In the genomic region with DNA sequence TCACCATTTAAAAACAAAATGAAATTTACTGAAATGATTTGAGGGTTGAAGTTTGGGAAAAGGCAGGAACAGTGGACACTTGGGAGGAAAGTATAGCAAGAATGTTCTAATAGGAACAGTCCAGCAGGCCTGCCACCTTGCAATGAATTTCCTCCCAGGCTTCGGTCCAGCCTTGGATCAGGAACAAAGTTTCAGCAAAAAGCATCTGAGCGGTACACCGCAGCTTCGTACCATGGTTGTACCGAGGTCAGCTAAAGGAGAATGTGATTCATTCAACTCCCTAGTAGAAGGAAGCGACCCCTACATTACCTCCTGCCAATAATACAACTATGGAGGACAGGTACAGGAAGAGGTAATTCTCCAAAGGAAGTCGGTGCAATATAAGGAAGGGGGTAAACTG, we compare ENCODE assay signal across 32 cellular contexts.
"Had no signal": no experiment of that assay in that cellular context is flagged by ENCODE, and none has a peak within 500 bp of the region (broad histone marks: within the 10 kb centered on the region; RNA-seq: fewer than 3 reads in every experiment).

No MANE protein-coding gene starts in this region.

- ATAC-seq: activated CD4-positive, alpha-beta T cell treated with anti-CD3 and anti-CD28 coated beads for 36 hours; activated CD8-positive, alpha-beta memory T cell treated with anti-CD3 and anti-CD28 coated beads, Interleukin-2, amount 10 ng/mL, durations not matched to agents 7 days and 5 days; activated CD8-positive, alpha-beta T cell treated with anti-CD3 and anti-CD28 coated beads, Interleukin-2, amount 10 ng/mL, durations not matched to agents 7 days and 5 days; activated naive CD8-positive, alpha-beta T cell treated with anti-CD3 and anti-CD28 coated beads, Interleukin-2, amount 50 U/mL, for 24 hours; body of pancreas had no signal

- H3K9me3 ChIP-seq: body of pancreas had no signal

- FAIRE-seq: TTC549 had no signal

- H3K27me3 ChIP-seq: ascending aorta, body of pancreas, brain microvascular endothelial cell, breast epithelium had no signal

- H3K4me3 ChIP-seq: ascending aorta, body of pancreas, breast epithelium had no signal

- H3K36me3 ChIP-seq: ascending aorta, brain microvascular endothelial cell, breast epithelium had no signal

- H3K4me1 ChIP-seq: ascending aorta, body of pancreas, breast epithelium had no signal

- DNase-seq: activated B cell treated with CpG ODN at 0.5 μM for 24 hours; activated CD4-positive, alpha-beta memory T cell treated with anti-CD3 and anti-CD28 coated beads, Interleukin-2, amount 10 ng/mL, durations not matched to agents 7 days and 5 days; activated CD4-positive, alpha-beta T cell treated with anti-CD3 and anti-CD28 coated beads for 1 hour; activated CD4-positive, alpha-beta T cell treated with anti-CD3 and anti-CD28 coated beads for 36 hours; activated CD4-positive, alpha-beta T cell treated with anti-CD3 and anti-CD28 coated beads for 48 hours; activated CD4-positive, alpha-beta T cell treated with anti-CD3 and anti-CD28 coated beads, Interleukin-2, amount 10 ng/mL, durations not matched to agents 7 days and 5 days; activated CD4-positive, alpha-beta T cell treated with anti-CD3 and anti-CD28 coated beads, Interleukin-2, amount 50 U/mL, for 48 hours; activated CD8-positive, alpha-beta memory T cell treated with anti-CD3 and anti-CD28 coated beads for 24 hours; activated CD8-positive, alpha-beta memory T cell treated with anti-CD3 and anti-CD28 coated beads, Interleukin-2, amount 10 ng/mL, durations not matched to agents 7 days and 5 days; activated CD8-positive, alpha-beta memory T cell treated with anti-CD3 and anti-CD28 coated beads, Interleukin-2, amount 50 U/mL, for 48 hours; activated CD8-positive, alpha-beta T cell treated with anti-CD3 and anti-CD28 coated beads, Interleukin-2, amount 10 ng/mL, durations not matched to agents 7 days and 5 days; activated effector memory CD4-positive, alpha-beta T cell treated with Interleukin-2 at 50 U/mL for 16 hours; activated gamma-delta T cell; activated naive CD4-positive, alpha-beta T cell treated with anti-CD3 and anti-CD28 coated beads, Interleukin-2, amount 10 ng/mL, durations not matched to agents 7 days and 5 days; activated naive CD4-positive, alpha-beta T cell treated with Interleukin-2 at 50 U/mL for 16 hours; activated naive CD8-positive, alpha-beta T cell treated with anti-CD3 and anti-CD28 coated beads, Interleukin-2, amount 10 ng/mL, durations not matched to agents 7 days and 5 days; activated naive CD8-positive, alpha-beta T cell treated with anti-CD3 and anti-CD28 coated beads, Interleukin-2, amount 50 U/mL, for 24 hours; activated T-cell treated with anti-CD3 and anti-CD28 coated beads, Interleukin-2, amount 50 U/mL, for 24 hours; activated T-cell treated with anti-CD3 and anti-CD28 coated beads, Interleukin-2, amount 50 U/mL, for 48 hours; amygdala; anterior cingulate cortex; body of pancreas; brain microvascular endothelial cell; central memory CD4-positive, alpha-beta T cell; SW 1271; T-helper 1 cell; T-helper 2 cell; T-helper 9 cell had no signal

- H3K27ac ChIP-seq: ascending aorta, body of pancreas, brain microvascular endothelial cell, breast epithelium, VCaP had no signal
